Comparison of ENCODE assay signal across 27 cellular contexts in the genomic region with DNA sequence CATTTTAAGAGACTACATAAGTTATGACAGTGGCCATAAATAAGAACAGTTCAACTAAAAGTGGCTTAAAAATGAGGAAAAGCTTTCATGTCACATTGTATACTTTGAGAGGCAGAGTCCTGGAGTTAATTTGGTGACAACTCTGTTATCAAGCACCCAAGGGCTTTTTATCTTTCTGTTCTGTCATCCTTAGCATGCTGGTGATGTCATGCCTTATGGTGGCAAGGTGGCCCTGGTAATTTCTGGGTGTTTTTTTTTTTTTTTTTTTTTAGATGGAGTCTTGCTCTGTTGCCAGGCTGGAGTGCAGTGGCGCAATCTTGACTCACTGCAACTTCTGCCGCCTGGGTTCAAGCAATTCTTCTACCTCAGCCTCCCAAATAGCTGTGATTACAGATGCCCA.
"Had no signal": no experiment of that assay in that cellular context is flagged by ENCODE, and none has a peak within 500 bp of the region (broad histone marks: within the 10 kb centered on the region; RNA-seq: fewer than 3 reads in every experiment).

No MANE protein-coding gene starts in this region.

- H3K4me1 ChIP-seq: stomach, suprapubic skin, testis, thyroid gland, tibial artery, tibial nerve, transverse colon, upper lobe of left lung, upper lobe of right lung, uterus, vagina had no signal

- H3K9me3 ChIP-seq: stomach, suprapubic skin, testis, thoracic aorta, thyroid gland, tibial artery, tibial nerve, transverse colon, upper lobe of left lung, upper lobe of right lung, uterus, vagina had no signal

- H3K36me3 ChIP-seq: stomach, suprapubic skin, thoracic aorta, thyroid gland, tibial artery, tibial nerve, transverse colon, upper lobe of left lung, upper lobe of right lung, uterus, vagina had no signal

- ATAC-seq: stimulated activated effector memory CD8-positive, alpha-beta T cell treated with anti-CD3 and anti-CD28 coated beads, Interleukin-12 subunit alpha, Interleukin-12 subunit beta, amount 100 ng/mL, for 72 hours; stimulated activated memory B cell treated with anti-CD40 and anti-IgM and Interleukin-4, amounts not matched to agents 10 μg/mL and 1 μg/mL and 100 μg/mL, for 72 hours; stimulated activated naive B cell treated with anti-CD40 and anti-IgM and Interleukin-4, amounts not matched to agents 10 μg/mL and 1 μg/mL and 100 μg/mL, for 72 hours; stimulated activated naive CD8-positive, alpha-beta T cell treated with anti-CD3 and anti-CD28 coated beads, Interleukin-15, amount 100 ng/mL, for 72 hours; stimulated activated naive CD8-positive, alpha-beta T cell treated with anti-CD3 and anti-CD28 coated beads, Interleukin-15, Interleukin-2, amounts not matched to agents 100 U/mL and 50 U/mL, for 24 hours; upper lobe of right lung had no signal

- H3K27me3 ChIP-seq: stomach, suprapubic skin, testis, thyroid gland, tibial artery, tibial nerve, transverse colon, upper lobe of left lung, upper lobe of right lung, uterus, vagina had no signal

- FAIRE-seq: urothelium cell line had no signal

- H3K27ac ChIP-seq: stomach, suprapubic skin, testis, thoracic aorta, thyroid gland, tibial artery, tibial nerve, transverse colon, upper lobe of left lung, upper lobe of right lung, uterus, vagina had no signal

- H3K4me3 ChIP-seq: stomach, suprapubic skin, testis, thoracic aorta, thyroid gland, tibial artery, tibial nerve, transverse colon, upper lobe of left lung, upper lobe of right lung, uterus, vagina had no signal

- DNase-seq: stimulated activated CD4-positive, alpha-beta T cell treated with anti-CD3 and anti-CD28 coated beads, Interleukin-2, amount 100 ng/mL, for 48 hours; stimulated activated CD4-positive, alpha-beta T cell treated with anti-CD3 and anti-CD28 coated beads, Interleukin-4, amount 100 ng/mL, for 1 hour; stimulated activated CD4-positive, alpha-beta T cell treated with anti-CD3 and anti-CD28 coated beads, Interleukin-4, amount 100 ng/mL, for 24 hours; stimulated activated CD4-positive, alpha-beta T cell treated with anti-CD3 and anti-CD28 coated beads, Interleukin-4, amount 100 ng/mL, for 4 hours; stimulated activated CD8-positive, alpha-beta memory T cell treated with anti-CD3 and anti-CD28 coated beads, Interleukin-4, amount 100 ng/mL, for 48 hours; stimulated activated naive B cell treated with anti-CD40 and anti-IgM and Interleukin-4, amounts not matched to agents 10 μg/mL and 1 μg/mL and 100 μg/mL, for 72 hours; stimulated activated naive CD4-positive, alpha-beta T cell; stimulated activated naive CD4-positive, alpha-beta T cell treated with Interleukin-2 at 50 U/mL for 16 hours; stimulated activated naive CD8-positive, alpha-beta T cell treated with anti-CD3 and anti-CD28 coated beads, Interleukin-15, amount 100 ng/mL, for 72 hours; stimulated activated naive CD8-positive, alpha-beta T cell treated with anti-CD3 and anti-CD28 coated beads, Interleukin-15, Interleukin-2, amounts not matched to agents 100 U/mL and 50 U/mL, for 24 hours; stomach; substantia nigra; testis; thyroid gland; tibial artery; transverse colon; trophoblast cell; upper lobe of left lung; upper lobe of right lung; uterus had no signal
